ENCODE assay signal across 16 cellular contexts in the genomic region with DNA sequence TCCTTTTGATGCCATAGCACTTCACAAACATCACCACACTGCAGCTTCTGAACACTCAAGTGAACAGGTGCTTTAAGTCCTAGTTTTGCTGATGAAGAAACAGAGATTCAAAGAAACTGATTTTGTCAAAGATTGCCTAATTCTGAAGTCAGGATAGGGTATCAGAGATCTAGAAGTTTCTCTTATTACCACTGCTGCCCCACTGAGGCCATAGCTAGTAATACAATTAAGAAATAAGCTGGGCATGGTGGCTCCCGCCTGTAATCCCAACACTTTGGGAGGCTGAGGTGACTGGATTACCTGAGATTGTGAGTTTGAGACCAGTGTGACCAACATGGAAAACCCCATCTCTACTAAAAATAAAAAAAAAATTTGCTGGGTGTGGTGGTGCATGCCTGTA.
A peak's percentile ranks its signal among the peaks of the same experiment; 100 is the strongest.
DNase-seq lines count a peak whose midpoint lies in the region; ATAC-seq and TF ChIP-seq lines count a peak whose summit lies in the region.
"Had no signal": no experiment of that assay in that cellular context is flagged by ENCODE, and none has a peak within 500 bp of the region (broad histone marks: within the 10 kb centered on the region; RNA-seq: fewer than 3 reads in every experiment).

No MANE protein-coding gene starts in this region.

- TF ChIP-seq POLR2A in tibial nerve (IDR thresholded peaks at IDR 0.05), result no peak

- H3K4me1 ChIP-seq in H9 (ENCODE audit: insufficient read depth, low read length) (no peaks in the 10 kb centered on the region), tibial nerve (peaks cover 0 to 7% (median 0%) of the 10 kb centered on the region in 4 donors)
- H3K4me1 ChIP-seq: A549, thyroid gland had no signal

- H2AK5ac ChIP-seq in H9 (ENCODE audit: insufficient read length, low read length), result no peak overlapping the region

- H3K4me3 Mint-ChIP-seq in H9, result no peak overlapping the region
- H3K4me3 Mint-ChIP-seq in WTC11, result no peak overlapping the region
- no peak overlapping the region for H3K4me3 Mint-ChIP-seq in nephron progenitor cell
- no peak overlapping the region for H3K4me3 Mint-ChIP-seq in activated T-cell treated with anti-CD3 and anti-CD28 coated beads, Interleukin-2, amount 50 U/mL, for 4 hours
- H3K4me3 Mint-ChIP-seq: activated CD4-positive, alpha-beta T cell treated with anti-CD3 and anti-CD28 coated beads for 36 hours; activated naive CD4-positive, alpha-beta T cell treated with anti-CD3 and anti-CD28 coated beads, Interleukin-2, amount 10 ng/mL, durations not matched to agents 7 days and 5 days had no signal

- H3K4me3 ChIP-seq in tibial nerve, result no peak overlapping the region
- H3K4me3 ChIP-seq: A549, thyroid gland had no signal

- H3K27me3 ChIP-seq in H9 (ENCODE audit: insufficient read depth, low read length) (no peaks in the 10 kb centered on the region), tibial nerve (no peaks in the 10 kb centered on the region)
- H3K27me3 ChIP-seq: thyroid gland had no signal

- CTCF ChIA-PET in WTC11 (lab: Charles Lee), result interaction anchor here (0.6 to 3.1 kb wide), 16 partner anchors 12 to 992 kb away, joined by 3 to 14 read pairs (median 4); no protein-coding TSS in a partner anchor

- no peak overlapping the region for H2BK15ac ChIP-seq in H9 (ENCODE audit: low read depth, low read length)

- H3K23me2 ChIP-seq in H9 (ENCODE audit: insufficient read length, low read depth, low read length, poor library complexity, severe bottlenecking), result no peaks in the 10 kb centered on the region

- no peak overlapping the region for H3K4me2 ChIP-seq in H9 (ENCODE audit: insufficient read depth, insufficient read length, low read length)
- H3K4me2 ChIP-seq: A549 had no signal

- H3K27ac Mint-ChIP-seq in H9 (no peak overlapping the region), WTC11 (no peak overlapping the region), nephron progenitor cell (no peak overlapping the region)
- H3K27ac Mint-ChIP-seq: activated CD4-positive, alpha-beta T cell treated with anti-CD3 and anti-CD28 coated beads for 36 hours; activated naive CD4-positive, alpha-beta T cell treated with anti-CD3 and anti-CD28 coated beads, Interleukin-2, amount 10 ng/mL, durations not matched to agents 7 days and 5 days had no signal

- POLR2A ChIA-PET in WTC11 (lab: Charles Lee), result no interaction called here

- no peak overlapping the region for H4K8ac ChIP-seq in H9 (replicated peaks; ENCODE audit: insufficient read length, low read depth, low read length)

- no peaks in the 10 kb centered on the region; the same call in 1 of the 2 replicates for H3K27me3 Mint-ChIP-seq in H9 (ENCODE audit: low read depth)
- H3K27me3 Mint-ChIP-seq in WTC11 (ENCODE audit: low read depth), result no peaks in the 10 kb centered on the region
- no peaks in the 10 kb centered on the region for H3K27me3 Mint-ChIP-seq in nephron progenitor cell (ENCODE audit: low read depth, poor library complexity)
- H3K27me3 Mint-ChIP-seq in activated T-cell treated with anti-CD3 and anti-CD28 coated beads, Interleukin-2, amount 50 U/mL, for 4 hours (ENCODE audit: low read depth), result peaks cover 8% of the 10 kb centered on the region
- H3K27me3 Mint-ChIP-seq: activated naive CD4-positive, alpha-beta T cell treated with anti-CD3 and anti-CD28 coated beads, Interleukin-2, amount 10 ng/mL, durations not matched to agents 7 days and 5 days had no signal

- ATAC-seq in WTC11, result peak; percentile 68; the same call in 1 of the 2 replicates
- no peak for ATAC-seq in activated T-cell treated with anti-CD3 and anti-CD28 coated beads, Interleukin-2, amount 50 U/mL, for 4 hours
- ATAC-seq: A549; activated CD4-positive, alpha-beta T cell treated with anti-CD3 and anti-CD28 coated beads for 36 hours had no signal

- H3K4ac ChIP-seq in H9 (ENCODE audit: low read depth, low read length), result no peak overlapping the region

- no peak overlapping the region for H4K91ac ChIP-seq in H9 (ENCODE audit: insufficient read length, low read depth, low read length)

- H3K36me3 ChIP-seq in tibial nerve, result no peaks in the 10 kb centered on the region
- H3K36me3 ChIP-seq: thyroid gland had no signal

- no peak overlapping the region for H3K18ac ChIP-seq in H9 (ENCODE audit: insufficient read length, low read depth, low read length)

- H3K79me2 ChIP-seq in H9 (ENCODE audit: insufficient read depth, low read length), result no peaks in the 10 kb centered on the region

- no peak overlapping the region for H2BK5ac ChIP-seq in H9 (ENCODE audit: insufficient read length, low read length)

- H3K9me3 Mint-ChIP-seq in H9 (no peaks in the 10 kb centered on the region), WTC11 (peaks cover 3% of the 10 kb centered on the region; the same call in 1 of the 2 replicates), nephron progenitor cell (no peaks in the 10 kb centered on the region)
- no peaks in the 10 kb centered on the region for H3K9me3 Mint-ChIP-seq in activated T-cell treated with anti-CD3 and anti-CD28 coated beads, Interleukin-2, amount 50 U/mL, for 4 hours
- H3K9me3 Mint-ChIP-seq: activated naive CD4-positive, alpha-beta T cell treated with anti-CD3 and anti-CD28 coated beads, Interleukin-2, amount 10 ng/mL, durations not matched to agents 7 days and 5 days had no signal

- no peak overlapping the region for H3K9ac ChIP-seq in H9 (ENCODE audit: extremely low read depth, insufficient read length, low read length)

- no peak overlapping the region for H3K56ac ChIP-seq in H9 (ENCODE audit: insufficient read length, low read depth, low read length)

- no peak overlapping the region for H3K27ac ChIP-seq in H9 (ENCODE audit: insufficient read length, low read depth, low read length)
- H3K27ac ChIP-seq in tibial nerve, result no peak overlapping the region
- H3K27ac ChIP-seq: A549, thyroid gland had no signal

- no peak overlapping the region for H3K14ac ChIP-seq in H9 (ENCODE audit: insufficient read depth, low read length)

- H4K20me1 ChIP-seq in H9 (ENCODE audit: control insufficient read depth, insufficient read depth, insufficient read length), result no peaks in the 10 kb centered on the region

- peak overlapping the region; percentile 56 for H2AFZ ChIP-seq in H9 (ENCODE audit: low read length)

- H3K4me1 Mint-ChIP-seq in H9 (0 out of 4 replicates have a peak, but pooled peaks cover 0 to 2% of the 10 kb centered on the region in 2 experiments), WTC11 (no peaks in the 10 kb centered on the region), nephron progenitor cell (peaks cover 9% of the 10 kb centered on the region)
- no peaks in the 10 kb centered on the region for H3K4me1 Mint-ChIP-seq in activated T-cell treated with anti-CD3 and anti-CD28 coated beads, Interleukin-2, amount 50 U/mL, for 4 hours (ENCODE audit: low read depth)
- H3K4me1 Mint-ChIP-seq: activated CD4-positive, alpha-beta T cell treated with anti-CD3 and anti-CD28 coated beads for 36 hours had no signal

- no peaks in the 10 kb centered on the region for H3K79me1 ChIP-seq in H9 (ENCODE audit: insufficient read depth, low read depth, low read length, poor library complexity, severe bottlenecking)

- no peak overlapping the region for H2BK20ac ChIP-seq in H9 (ENCODE audit: low read depth, low read length, poor library complexity, severe bottlenecking)

- TF ChIP-seq EP300 in tibial nerve (IDR thresholded peaks at IDR 0.05), result no peak

- H3T11ph ChIP-seq in H9 (ENCODE audit: low read length), result no peak overlapping the region

- TF ChIP-seq CTCF in H9 (conservative IDR thresholded peaks at IDR 0.05), result peak; percentile 42; the same call in 2 of the 3 replicates
- TF ChIP-seq CTCF in WTC11 (IDR thresholded peaks at IDR 0.05), result peak; percentile 38
- peak; percentile 18 for TF ChIP-seq CTCF in nephron progenitor cell (IDR thresholded peaks at IDR 0.05)
- TF ChIP-seq CTCF in tibial nerve (IDR thresholded peaks at IDR 0.05), result peak in 1 of 5 experiments; percentile 17

- no peak overlapping the region for H4K5ac ChIP-seq in H9 (ENCODE audit: insufficient read length, low read depth, low read length)

- H2BK120ac ChIP-seq in H9 (ENCODE audit: low read depth, low read length, poor library complexity, severe bottlenecking), result no peak overlapping the region

- H2BK12ac ChIP-seq in H9 (ENCODE audit: insufficient read length, low read depth, low read length), result no peak overlapping the region

- DNase-seq in NCI-H1092 treated with DMSO at 0.1 percent for 48 hours (lab: John Stamatoyannopoulos, UW) (peak; percentile 3), NCI-H1092 (lab: John Stamatoyannopoulos, UW) (no peak), H9 (no peak), WTC11 (ENCODE audit: low spot score) (no peak), nephron progenitor cell (no peak), tibial nerve (ENCODE audit: low spot score in 2 of 2) (no peak), hippocampal formation (lab: John Stamatoyannopoulos, UW) (no peak)
- DNase-seq in activated T-cell treated with anti-CD3 and anti-CD28 coated beads, Interleukin-2, amount 50 U/mL, for 4 hours, result no peak
- DNase-seq: activated CD4-positive, alpha-beta T cell treated with anti-CD3 and anti-CD28 coated beads for 36 hours; activated naive CD4-positive, alpha-beta T cell treated with anti-CD3 and anti-CD28 coated beads, Interleukin-2, amount 10 ng/mL, durations not matched to agents 7 days and 5 days; midbrain; NCI-H146; retina; SHP77 treated with DMSO at 0.1 percent for 48 hours; thyroid gland had no signal

- no CpG with 5 or more reads among the region's 1 CpG for WGBS in H9 (ENCODE audit: extremely low coverage, insufficient read length, low lambda C conversion rate)
- WGBS in tibial nerve, 2 donors, result 83 to 86% methylated on average over 1 of the region's 1 CpG

- H3K23ac ChIP-seq in H9 (ENCODE audit: insufficient read length, low read depth, low read length), result no peak overlapping the region

- no peaks in the 10 kb centered on the region; a peak in 2 of 7 replicates for H3K36me3 Mint-ChIP-seq in H9 (ENCODE audit: insufficient read depth in 1 of 3, low read depth in 3 of 3)
- H3K36me3 Mint-ChIP-seq in WTC11, result no peaks in the 10 kb centered on the region
- H3K36me3 Mint-ChIP-seq in nephron progenitor cell (ENCODE audit: low read depth), result no peaks in the 10 kb centered on the region
- H3K36me3 Mint-ChIP-seq in activated T-cell treated with anti-CD3 and anti-CD28 coated beads, Interleukin-2, amount 50 U/mL, for 4 hours (ENCODE audit: insufficient read depth), result no peaks in the 10 kb centered on the region
- H3K36me3 Mint-ChIP-seq: activated naive CD4-positive, alpha-beta T cell treated with anti-CD3 and anti-CD28 coated beads, Interleukin-2, amount 10 ng/mL, durations not matched to agents 7 days and 5 days had no signal

- H3K9me3 ChIP-seq in H9 (ENCODE audit: control insufficient read depth, low read depth, low read length) (no peaks in the 10 kb centered on the region), tibial nerve (no peaks in the 10 kb centered on the region)
- H3K9me3 ChIP-seq: A549, thyroid gland had no signal

TF ChIP-seq in WTC11, 78 proteins besides CTCF, POLR2A, EP300 and RAD21 (continues in another document):
- no peak for TF ChIP-seq GRHL2 (CRISPR knock-in tag; IDR thresholded peaks at IDR 0.05; ENCODE audit: insufficient replicate concordance, severe bottlenecking)
- no peak for TF ChIP-seq JUN (CRISPR knock-in tag; IDR thresholded peaks at IDR 0.05)
- TF ChIP-seq, protein P1, sequence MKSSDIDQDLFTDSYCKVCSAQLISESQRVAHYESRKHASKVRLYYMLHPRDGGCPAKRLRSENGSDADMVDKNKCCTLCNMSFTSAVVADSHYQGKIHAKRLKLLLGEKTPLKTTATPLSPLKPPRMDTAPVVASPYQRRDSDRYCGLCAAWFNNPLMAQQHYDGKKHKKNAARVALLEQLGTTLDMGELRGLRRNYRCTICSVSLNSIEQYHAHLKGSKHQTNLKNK (CRISPR knock-in tag; IDR thresholded peaks at IDR 0.05), result no peak
